17 cellular contexts compared by ENCODE assay signal in genomic region chr16:73396556-73396955, GRCh38.
DNase-seq lines count a peak whose midpoint lies in the region; ATAC-seq and TF ChIP-seq lines count a peak whose summit lies in the region.
"Had no signal": no experiment of that assay in that cellular context is flagged by ENCODE, and none has a peak within 500 bp of the region (broad histone marks: within the 10 kb centered on the region; RNA-seq: fewer than 3 reads in every experiment).

No MANE protein-coding gene starts in this region.

- H3K27ac Mint-ChIP-seq in endodermal cell (no peak overlapping the region), WTC11 (no peak overlapping the region)
- H3K27ac Mint-ChIP-seq: CD8-positive, alpha-beta memory T cell; GM23338 had no signal

- TF ChIP-seq CTCF in HL-60 (IDR thresholded peaks at IDR 0.05; ENCODE audit: insufficient read depth, low read length) (no peak), endodermal cell (conservative IDR thresholded peaks at IDR 0.05) (no peak), WTC11 (IDR thresholded peaks at IDR 0.05) (no peak), BE2C (IDR thresholded peaks at IDR 0.05; ENCODE audit: low read depth, low read length) (no peak), GM20000 (IDR thresholded peaks at IDR 0.05; ENCODE audit: extremely low read depth, missing control alignments) (no peak)

- H3K27me3 ChIP-seq in HL-60 (ENCODE audit: insufficient read depth, poor library complexity, severe bottlenecking): no peaks in the 10 kb centered on the region
- H3K27me3 ChIP-seq in endodermal cell (ENCODE audit: control insufficient read depth, insufficient read depth, low read length, poor library complexity, severe bottlenecking): no peaks in the 10 kb centered on the region
- H3K27me3 ChIP-seq in BE2C: no peaks in the 10 kb centered on the region

- H3K4me3 ChIP-seq in HL-60 (replicated peaks; ENCODE audit: insufficient read depth, low read length) (no peak overlapping the region), endodermal cell (ENCODE audit: low read length) (no peak overlapping the region), BE2C (ENCODE audit: low read depth, low read length) (no peak overlapping the region)
- H3K4me3 ChIP-seq: GM23338 had no signal

- H3K36me3 ChIP-seq in endodermal cell (ENCODE audit: control insufficient read depth, insufficient read depth, low read length): no peaks in the 10 kb centered on the region
- no peaks in the 10 kb centered on the region for H3K36me3 ChIP-seq in BE2C

- DNase-seq in DMS 273 treated with DMSO at 0.1 percent for 48 hours (lab: John Stamatoyannopoulos, UW) (peak; percentile 46), HL-60 (ENCODE audit: low read depth in 1 of 2, low spot score in 1 of 2) (peak; percentile 16 to 72), NCI-H524 (lab: John Stamatoyannopoulos, UW) (peak; percentile 71 to 83), endodermal cell (peak; percentile 61), H4 (ENCODE audit: low spot score) (no peak), WTC11 (ENCODE audit: low spot score) (no peak), BE2C (no peak), GM20000 (ENCODE audit: low spot score) (no peak)
- DNase-seq: ACHN; CD8-positive, alpha-beta memory T cell; MV-4-11; NCI-H345; NCI-H748 treated with DMSO at 0.1 percent for 48 hours; SIG-M5; T-helper 9 cell had no signal

- no peak for ATAC-seq in WTC11
- ATAC-seq: GM23338 had no signal

- H3K4me1 ChIP-seq in endodermal cell (ENCODE audit: control insufficient read depth, insufficient read depth, low read length): peaks cover 3% of the 10 kb centered on the region
- peaks cover 12% of the 10 kb centered on the region for H3K4me1 ChIP-seq in BE2C

- H3K4me1 Mint-ChIP-seq in endodermal cell (peaks cover 22% of the 10 kb centered on the region), WTC11 (peaks cover 17% of the 10 kb centered on the region)
- H3K4me1 Mint-ChIP-seq: CD8-positive, alpha-beta memory T cell had no signal

- CTCF ChIA-PET in WTC11 (lab: Charles Lee): no interaction called here

- H3K27me3 Mint-ChIP-seq in endodermal cell (ENCODE audit: insufficient read depth) (no peaks in the 10 kb centered on the region), WTC11 (ENCODE audit: low read depth) (no peaks in the 10 kb centered on the region; the same call in 1 of the 2 replicates)
- H3K27me3 Mint-ChIP-seq: CD8-positive, alpha-beta memory T cell had no signal

- H3K27ac ChIP-seq in HL-60 (replicated peaks) (no peak overlapping the region), endodermal cell (ENCODE audit: low read depth, low read length) (no peak overlapping the region)
- H3K27ac ChIP-seq: KMS-11 had no signal

- POLR2A ChIA-PET in WTC11 (lab: Charles Lee): no interaction called here

- H3K9me3 Mint-ChIP-seq in endodermal cell: peaks cover 9% of the 10 kb centered on the region
- 0 out of 2 replicates have a peak, but pooled peaks cover 3% of the 10 kb centered on the region for H3K9me3 Mint-ChIP-seq in WTC11
- H3K9me3 Mint-ChIP-seq: GM23338 had no signal

- H3K4me3 Mint-ChIP-seq in endodermal cell (no peak overlapping the region), WTC11 (no peak overlapping the region)
- H3K4me3 Mint-ChIP-seq: CD8-positive, alpha-beta memory T cell; GM23338 had no signal

- WGBS in endodermal cell (ENCODE audit: insufficient coverage in 1 of 2, insufficient read length in 1 of 2), 2 experiments: 82% methylated on average over 2 of the region's 3 CpGs; no CpG with 5 or more reads in 1 of the 2 experiments

- H3K36me3 Mint-ChIP-seq in endodermal cell (ENCODE audit: low read depth): no peaks in the 10 kb centered on the region
- no peaks in the 10 kb centered on the region for H3K36me3 Mint-ChIP-seq in WTC11
- H3K36me3 Mint-ChIP-seq: CD8-positive, alpha-beta memory T cell had no signal

- H3K9ac ChIP-seq in endodermal cell (ENCODE audit: extremely low read depth, low read length, poor library complexity, severe bottlenecking): no peak overlapping the region
- H3K9ac ChIP-seq: KMS-11 had no signal

- H3K9me3 ChIP-seq in endodermal cell (ENCODE audit: control insufficient read depth, low read length) (no peaks in the 10 kb centered on the region), BE2C (no peaks in the 10 kb centered on the region)

TF ChIP-seq in WTC11, 78 proteins besides CTCF, POLR2A, EP300 and RAD21:
- TF ChIP-seq E2F1 (CRISPR knock-in tag; IDR thresholded peaks at IDR 0.05): no peak

Comparison
In these comparisons a context has a peak if more than half of its experiments do, and no peak if none do; other contexts are left out.
1. DNase-seq: peak in DMS 273 treated with DMSO at 0.1 percent for 48 hours (single experiment), HL-60 (2 of 2), NCI-H524 (2 of 2) and endodermal cell (single experiment); none in H4 (single experiment), WTC11 (single experiment), BE2C (single experiment) and GM20000 (single experiment).